11 cellular contexts compared by ENCODE assay signal in the genomic region with DNA sequence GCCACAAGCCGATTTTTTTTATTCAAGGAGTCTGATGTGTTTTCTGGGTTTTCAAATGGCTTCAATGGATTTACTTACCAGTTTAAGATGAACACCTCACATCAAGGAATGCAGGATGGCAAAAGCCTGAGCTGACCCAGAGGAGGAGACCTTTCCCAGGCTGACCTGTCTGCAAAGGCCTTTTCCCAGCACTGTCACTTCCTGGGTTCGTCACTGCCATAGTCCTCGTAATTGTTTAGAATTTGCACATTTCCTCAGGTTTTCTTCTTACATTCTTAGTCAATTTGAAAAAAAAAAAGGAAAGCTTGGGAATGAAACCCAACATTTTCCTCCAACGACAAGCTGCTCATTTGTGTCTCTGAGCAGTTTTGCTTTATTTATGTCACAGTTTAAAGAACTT. TPM values are rescaled to one million over a fixed set of nuclear protein-coding genes. Genes with fewer than 3 reads are reported as not detected.
"Had no signal": no experiment of that assay in that cellular context is flagged by ENCODE, and none has a peak within 500 bp of the region (broad histone marks: within the 10 kb centered on the region; RNA-seq: fewer than 3 reads in every experiment).

No MANE protein-coding gene starts in this region.

- H3K4me3 ChIP-seq: GM23248, HAP-1 had no signal

- H3K36me3 ChIP-seq: HAP-1 had no signal

- H3K27ac Mint-ChIP-seq: HFFc6, IgD-negative memory B cell had no signal

- DNase-seq: GM23248, GOT3, H7, HFFc6, KBM-7 had no signal

- H3K27me3 Mint-ChIP-seq: IgD-negative memory B cell had no signal

- H3K4me1 ChIP-seq: HAP-1 had no signal

- ATAC-seq: HCT116, HepG2 had no signal

- H3K27ac ChIP-seq: GM23248 had no signal

- H3K9me3 ChIP-seq: HAP-1 had no signal

- H3K4me3 Mint-ChIP-seq: HFFc6, IgD-negative memory B cell had no signal

RNA-seq across cellular contexts. Expression of a gene that starts 42.9 kb away (rescaled TPM):
- total RNA-seq: GM23248, H4, HepG2, HFFc6, HT-29 had no signal
